In genomic region chr3:75434276-75434936, GRCh38 we compare ENCODE assay signal across 8 cellular contexts.
A peak's percentile ranks its signal among the peaks of the same experiment; 100 is the strongest.
DNase-seq lines count a peak whose midpoint lies in the region; ATAC-seq and TF ChIP-seq lines count a peak whose summit lies in the region.
"Not testable (repeated sequence)": the region's sequence is repeated elsewhere in the genome, so short reads cannot be mapped to it uniquely, and the experiment has no call there.

No MANE protein-coding gene starts in this region.

- intact Hi-C loops in left cardiac atrium (cut with DNase I); natural killer cell (cut with micrococcal nuclease): not testable (repeated sequence)

- peak overlapping the region; percentile 96 for H3K4me3 Mint-ChIP-seq in activated CD4-positive, alpha-beta memory T cell treated with anti-CD3 and anti-CD28 coated beads, Interleukin-2, amount 10 ng/mL, durations not matched to agents 7 days and 5 days
- H3K4me3 Mint-ChIP-seq in central memory CD8-positive, alpha-beta T cell = peak overlapping the region; percentile 95
- peak overlapping the region; percentile 99 for H3K4me3 Mint-ChIP-seq in natural killer cell
- H3K4me3 Mint-ChIP-seq in stimulated activated naive B cell treated with anti-CD40 and anti-IgM and Interleukin-4, amounts not matched to agents 10 μg/mL and 1 μg/mL and 100 μg/mL, for 72 hours = peak overlapping the region; percentile 98 to 99

- peak; percentile 35 for DNase-seq in HK-2 (ENCODE audit: unreplicated experiment)
- peak; percentile 24 for DNase-seq in OCI-M1 (lab: John Stamatoyannopoulos, UW)
- DNase-seq in activated CD4-positive, alpha-beta memory T cell treated with anti-CD3 and anti-CD28 coated beads, Interleukin-2, amount 10 ng/mL, durations not matched to agents 7 days and 5 days = not testable (repeated sequence)
- peak in 1 of 2 donors; percentile 13 for DNase-seq in central memory CD8-positive, alpha-beta T cell (ENCODE audit: low spot score in 2 of 2)
- DNase-seq in left cardiac atrium = peak; percentile 41
- peak; percentile 27 for DNase-seq in natural killer cell
- peak; percentile 52 for DNase-seq in stimulated activated naive B cell treated with anti-CD40 and anti-IgM and Interleukin-4, amounts not matched to agents 10 μg/mL and 1 μg/mL and 100 μg/mL, for 72 hours

- not testable (repeated sequence) for H3K36me3 Mint-ChIP-seq in activated CD4-positive, alpha-beta memory T cell treated with anti-CD3 and anti-CD28 coated beads, Interleukin-2, amount 10 ng/mL, durations not matched to agents 7 days and 5 days (ENCODE audit: low read depth); central memory CD8-positive, alpha-beta T cell (ENCODE audit: insufficient read depth); natural killer cell
- H3K36me3 Mint-ChIP-seq in stimulated activated naive B cell treated with anti-CD40 and anti-IgM and Interleukin-4, amounts not matched to agents 10 μg/mL and 1 μg/mL and 100 μg/mL, for 72 hours = peaks cover 0 to 26% of the 10 kb centered on the region in 2 donors

- POLR2A ChIA-PET in activated CD4-positive, alpha-beta memory T cell treated with anti-CD3 and anti-CD28 coated beads, Interleukin-2, amount 10 ng/mL, durations not matched to agents 7 days and 5 days (lab: Charles Lee) = not testable (repeated sequence)

- not testable (repeated sequence) for ATAC-seq in central memory CD8-positive, alpha-beta T cell (replicated peaks; ENCODE audit: extremely low read depth, poor library complexity, severe bottlenecking); left cardiac atrium; natural killer cell; stimulated activated naive B cell treated with anti-CD40 and anti-IgM and Interleukin-4, amounts not matched to agents 10 μg/mL and 1 μg/mL and 100 μg/mL, for 72 hours (replicated peaks)

- not testable (repeated sequence) for TF ChIP-seq CTCF in C4-2B (conservative IDR thresholded peaks at IDR 0.05); natural killer cell (IDR thresholded peaks at IDR 0.05)

- not testable (repeated sequence) for H3K9me3 Mint-ChIP-seq in activated CD4-positive, alpha-beta memory T cell treated with anti-CD3 and anti-CD28 coated beads, Interleukin-2, amount 10 ng/mL, durations not matched to agents 7 days and 5 days; central memory CD8-positive, alpha-beta T cell; natural killer cell; stimulated activated naive B cell treated with anti-CD40 and anti-IgM and Interleukin-4, amounts not matched to agents 10 μg/mL and 1 μg/mL and 100 μg/mL, for 72 hours

- CTCF ChIA-PET in activated CD4-positive, alpha-beta memory T cell treated with anti-CD3 and anti-CD28 coated beads, Interleukin-2, amount 10 ng/mL, durations not matched to agents 7 days and 5 days (lab: Charles Lee) = not testable (repeated sequence)

- H3K27me3 Mint-ChIP-seq in activated CD4-positive, alpha-beta memory T cell treated with anti-CD3 and anti-CD28 coated beads, Interleukin-2, amount 10 ng/mL, durations not matched to agents 7 days and 5 days; central memory CD8-positive, alpha-beta T cell; natural killer cell (ENCODE audit: low read depth in 2 of 2); stimulated activated naive B cell treated with anti-CD40 and anti-IgM and Interleukin-4, amounts not matched to agents 10 μg/mL and 1 μg/mL and 100 μg/mL, for 72 hours: not testable (repeated sequence)

- peak overlapping the region; percentile 61 for H3K27ac ChIP-seq in C4-2B

- H3K27ac Mint-ChIP-seq in activated CD4-positive, alpha-beta memory T cell treated with anti-CD3 and anti-CD28 coated beads, Interleukin-2, amount 10 ng/mL, durations not matched to agents 7 days and 5 days = peak overlapping the region; percentile 74
- peak overlapping the region; percentile 96 for H3K27ac Mint-ChIP-seq in central memory CD8-positive, alpha-beta T cell (ENCODE audit: low read depth)
- H3K27ac Mint-ChIP-seq in natural killer cell = peak overlapping the region; percentile 95 to 97
- H3K27ac Mint-ChIP-seq in stimulated activated naive B cell treated with anti-CD40 and anti-IgM and Interleukin-4, amounts not matched to agents 10 μg/mL and 1 μg/mL and 100 μg/mL, for 72 hours = peak overlapping the region; percentile 99

- peaks cover 19% of the 10 kb centered on the region for H3K4me1 Mint-ChIP-seq in activated CD4-positive, alpha-beta memory T cell treated with anti-CD3 and anti-CD28 coated beads, Interleukin-2, amount 10 ng/mL, durations not matched to agents 7 days and 5 days
- H3K4me1 Mint-ChIP-seq in central memory CD8-positive, alpha-beta T cell = peaks cover 19% of the 10 kb centered on the region
- H3K4me1 Mint-ChIP-seq in natural killer cell = peaks cover 12 to 13% of the 10 kb centered on the region in 2 donors
- H3K4me1 Mint-ChIP-seq in stimulated activated naive B cell treated with anti-CD40 and anti-IgM and Interleukin-4, amounts not matched to agents 10 μg/mL and 1 μg/mL and 100 μg/mL, for 72 hours = peaks cover 6 to 12% of the 10 kb centered on the region in 2 donors
